In the genomic region with DNA sequence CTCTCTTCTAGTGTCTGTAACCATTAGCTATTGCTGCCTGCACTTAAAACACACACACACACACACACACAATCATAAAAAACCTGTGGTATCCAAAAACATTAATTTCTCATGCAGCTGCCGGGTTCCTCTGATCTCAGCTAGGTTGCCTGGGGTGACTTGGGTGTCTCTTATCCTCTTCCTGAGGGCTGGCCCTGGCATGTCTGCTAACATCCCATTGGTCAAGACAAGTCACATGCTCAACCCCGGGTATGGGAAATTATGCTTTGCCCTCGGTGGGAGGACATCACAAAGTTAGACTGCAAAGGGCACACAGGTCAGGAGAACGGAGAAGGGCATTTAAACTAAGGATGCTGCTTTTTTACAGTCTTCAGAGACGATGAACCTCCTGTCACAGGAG, we compare ENCODE assay signal across 9 cellular contexts. TPM values are rescaled to one million over a fixed set of nuclear protein-coding genes. Genes with fewer than 3 reads are reported as not detected.
A peak's percentile ranks its signal among the peaks of the same experiment; 100 is the strongest.
DNase-seq lines count a peak whose midpoint lies in the region; ATAC-seq, FAIRE-seq and TF ChIP-seq lines count a peak whose summit lies in the region.
"Had no signal": no experiment of that assay in that cellular context is flagged by ENCODE, and none has a peak within 500 bp of the region (broad histone marks: within the 10 kb centered on the region; RNA-seq: fewer than 3 reads in every experiment).

No MANE protein-coding gene starts in this region.

- DNase-seq in GM19239 (ENCODE audit: insufficient read length, low spot score) (peak; percentile 53), OCI-LY7 (ENCODE audit: low spot score) (peak; percentile 91), GM12878 (ENCODE audit: low read depth, low spot score) (peak; percentile 42), small intestine (peak; percentile 40), mucosa of gallbladder (ENCODE audit: low spot score) (no peak), DMS79 treated with DMSO at 0.1 percent for 48 hours (lab: John Stamatoyannopoulos, UW) (no peak)

- BruUV-seq in OCI-LY7 (replicated peaks; lab: Mats Ljungman, UMichigan): no TSS peak
- BruUV-seq in GM12878 (replicated peaks; lab: Mats Ljungman, UMichigan): no TSS peak

- H3K79me2 ChIP-seq in OCI-LY7 (ENCODE audit: insufficient read depth, low read depth, low read length) (no peaks in the 10 kb centered on the region), GM12878 (ENCODE audit: control insufficient read depth, insufficient read depth, low read length) (no peaks in the 10 kb centered on the region)

- SMC1A ChIA-PET in GM12878 (lab: Charles Lee; ENCODE audit: uncharacterized antibody, unreplicated experiment): interaction anchor here (1.0 to 3.3 kb wide), 5 partner anchors 68 to 345 kb away, joined by 4 to 14 read pairs (median 4); no protein-coding TSS in a partner anchor

- POLR2A ChIA-PET in OCI-LY7 (lab: Charles Lee) (interaction anchor here (0.6 to 0.8 kb wide), 2 partner anchors 111 to 962 kb away, joined by 3 to 4 read pairs; no protein-coding TSS in a partner anchor), GM12878 (lab: Charles Lee) (interaction anchor here (0.5 kb wide), 1 partner anchor 1218 kb away, joined by 5 read pairs; no protein-coding TSS in a partner anchor)

- no peak for TF ChIP-seq CTCF in OCI-LY7 (conservative IDR thresholded peaks at IDR 0.05; ENCODE audit: low read length)
- no peak for TF ChIP-seq CTCF in GM12878 (IDR thresholded peaks at IDR 0.05 in 2 of 3, conservative IDR thresholded peaks at IDR 0.05 in 1 of 3; ENCODE audit: control insufficient read depth in 2 of 3, extremely low read depth in 1 of 3, insufficient read depth in 1 of 3, low read depth in 3 of 3, low read length in 3 of 3)

- 0 out of 22 replicates have a peak overlapping the region, but pooled peaks of 1 of the 11 experiments have one; percentile 25 for H3K9ac ChIP-seq in BLaER1 treated with 17β-estradiol and CSF1 and Interleukin-3, amounts not matched to agents 10 nM and 100 nM
- no peak overlapping the region for H3K9ac ChIP-seq in GM12878 (ENCODE audit: control insufficient read depth, insufficient read depth, low read length)

- WGBS in GM12878 (ENCODE audit: insufficient coverage, insufficient replicate concordance, low lambda C conversion rate, missing lambda C conversion rate): 15% methylated on average over 5 of the region's 5 CpGs
- WGBS in small intestine, 3 donors: 11 to 26% (median 23%) methylated on average over 5 of the region's 5 CpGs

- no peaks in the 10 kb centered on the region for H3K9me2 ChIP-seq in OCI-LY7 (ENCODE audit: insufficient read depth, low read length)

- no peak for TF ChIP-seq EP300 in GM12878 (IDR thresholded peaks at IDR 0.05; ENCODE audit: borderline replicate concordance in 1 of 2, control insufficient read depth in 1 of 2, low read depth in 2 of 2, low read length in 2 of 2)

- H3K4me3 ChIP-seq in BLaER1 treated with 17β-estradiol and CSF1 and Interleukin-3, amounts not matched to agents 10 nM and 100 nM: no peak overlapping the region
- H3K4me3 ChIP-seq in OCI-LY7 (ENCODE audit: low read depth, low read length, poor library complexity, severe bottlenecking): peak overlapping the region; percentile 63
- H3K4me3 ChIP-seq in GM12878: no peak overlapping the region
- no peak overlapping the region for H3K4me3 ChIP-seq in small intestine (ENCODE audit: low read depth in 1 of 2, low read length in 2 of 2)

- H2AFZ ChIP-seq in OCI-LY7 (ENCODE audit: low read length): peak overlapping the region; percentile 97
- peak overlapping the region; percentile 46 for H2AFZ ChIP-seq in GM12878 (ENCODE audit: control insufficient read depth, low read depth, low read length)

- peak; percentile 93 for ATAC-seq in GM12878
- no peak for ATAC-seq in GM21723 (IDR thresholded peaks at IDR 0.05; ENCODE audit: unreplicated experiment)

- intact Hi-C loops in OCI-LY7 (cut with micrococcal nuclease; ENCODE audit: unreplicated experiment): no loop called here
- intact Hi-C loops in GM12878 (cut with micrococcal nuclease; ENCODE audit: unreplicated experiment): no loop called here

- FAIRE-seq in GM19239 (lab: Jason Lieb, UNC): no peak
- peak; percentile 49 for FAIRE-seq in GM12878 (lab: Jason Lieb, UNC)
- no peak for FAIRE-seq in small intestine (lab: Jason Lieb, UNC)

- no peaks in the 10 kb centered on the region for H4K20me1 ChIP-seq in BLaER1 treated with 17β-estradiol and CSF1 and Interleukin-3, amounts not matched to agents 10 nM and 100 nM
- no peaks in the 10 kb centered on the region for H4K20me1 ChIP-seq in OCI-LY7 (ENCODE audit: insufficient read depth, low read length)
- no peaks in the 10 kb centered on the region for H4K20me1 ChIP-seq in GM12878 (ENCODE audit: control insufficient read depth, insufficient read depth)

- no peaks in the 10 kb centered on the region for H3K36me3 ChIP-seq in BLaER1 treated with 17β-estradiol and CSF1 and Interleukin-3, amounts not matched to agents 10 nM and 100 nM
- H3K36me3 ChIP-seq in OCI-LY7 (ENCODE audit: insufficient read depth, low read length): no peaks in the 10 kb centered on the region; the same call in 1 of the 2 replicates
- no peaks in the 10 kb centered on the region for H3K36me3 ChIP-seq in GM12878 (ENCODE audit: control insufficient read depth in 2 of 2, insufficient read depth in 2 of 2, low read length in 1 of 2)
- no peaks in the 10 kb centered on the region for H3K36me3 ChIP-seq in small intestine (ENCODE audit: control insufficient read depth in 2 of 2, insufficient read depth in 2 of 2, low read length in 2 of 2)

- H3K27ac ChIP-seq in BLaER1 treated with 17β-estradiol and CSF1 and Interleukin-3, amounts not matched to agents 10 nM and 100 nM: no peak overlapping the region
- H3K27ac ChIP-seq in OCI-LY7 (ENCODE audit: low read depth, low read length, poor library complexity, severe bottlenecking): no peak overlapping the region
- no peak overlapping the region for H3K27ac ChIP-seq in GM12878 (ENCODE audit: control insufficient read depth, insufficient read depth)
- no peak overlapping the region for H3K27ac ChIP-seq in small intestine (ENCODE audit: low read depth in 1 of 2, low read length in 1 of 2)
- H3K27ac ChIP-seq: HL-60 had no signal

- no peak for TF ChIP-seq POLR2A in GM12878 (IDR thresholded peaks at IDR 0.05; ENCODE audit: low read depth, low read length)

- no peaks in the 10 kb centered on the region; a peak in 1 of 22 replicates for H3K27me3 ChIP-seq in BLaER1 treated with 17β-estradiol and CSF1 and Interleukin-3, amounts not matched to agents 10 nM and 100 nM
- H3K27me3 ChIP-seq in GM12878 (replicated peaks in 1 of 2; ENCODE audit: control insufficient read depth in 2 of 2, insufficient read depth in 2 of 2, low read length in 1 of 2): no peaks in the 10 kb centered on the region
- H3K27me3 ChIP-seq in small intestine (ENCODE audit: control insufficient read depth in 2 of 2, insufficient read depth in 2 of 2, low read length in 2 of 2): no peaks in the 10 kb centered on the region

- peak overlapping the region in 8 of 11 experiments; percentile 4 to 43 (median 31); a peak in 10 of 22 replicates for H3K4me2 ChIP-seq in BLaER1 treated with 17β-estradiol and CSF1 and Interleukin-3, amounts not matched to agents 10 nM and 100 nM
- H3K4me2 ChIP-seq in OCI-LY7 (ENCODE audit: low read length) (peak overlapping the region; percentile 70), GM12878 (ENCODE audit: control insufficient read depth, insufficient read depth) (no peak overlapping the region)

- in situ Hi-C loops in GM12878 (cut with MboI): loop anchor here (5.0 kb wide), 3 partner anchors 185 to 345 kb away; no protein-coding TSS in a partner anchor

- H3K4me1 ChIP-seq in BLaER1 treated with 17β-estradiol and CSF1 and Interleukin-3, amounts not matched to agents 10 nM and 100 nM: peaks cover 0 to 26% (median 17%) of the 10 kb centered on the region in 10 experiments; a peak in 16 of 20 replicates
- peaks cover 10% of the 10 kb centered on the region for H3K4me1 ChIP-seq in OCI-LY7 (ENCODE audit: insufficient read depth, low read length, poor library complexity, severe bottlenecking)
- H3K4me1 ChIP-seq in GM12878 (ENCODE audit: control insufficient read depth, insufficient read depth, low read length): no peaks in the 10 kb centered on the region
- no peaks in the 10 kb centered on the region for H3K4me1 ChIP-seq in small intestine (ENCODE audit: control insufficient read depth in 2 of 2, insufficient read depth in 1 of 2, low read depth in 1 of 2, low read length in 1 of 2)

- RAD21 ChIA-PET in GM12878 (lab: Charles Lee; ENCODE audit: unreplicated experiment): interaction anchor here (0.5 to 1.6 kb wide), 2 partner anchors 68 to 387 kb away, joined by 4 to 5 read pairs; no protein-coding TSS in a partner anchor

- CTCF ChIA-PET in OCI-LY7 (lab: Charles Lee; ENCODE audit: unreplicated experiment) (interaction anchor here (0.5 to 1.0 kb wide), 3 partner anchors 57 to 68 kb away, joined by 3 read pairs; no protein-coding TSS in a partner anchor), GM12878 (lab: Yijun Ruan, JAX) (interaction anchor here (1.0 to 5.4 kb wide), 5 partner anchors 11 to 259 kb away, joined by 3 to 56 read pairs (median 11); no protein-coding TSS in a partner anchor)

- no peak for TF ChIP-seq RAD21 in GM12878 (IDR thresholded peaks at IDR 0.05; ENCODE audit: insufficient read depth, low read depth, low read length)

- H3K9me3 ChIP-seq in BLaER1 treated with 17β-estradiol and CSF1 and Interleukin-3, amounts not matched to agents 10 nM and 100 nM (replicated peaks in 1 of 11): peaks cover 0 to 20% (median 14%) of the 10 kb centered on the region in 11 experiments; a peak in 18 of 22 replicates
- H3K9me3 ChIP-seq in OCI-LY7 (ENCODE audit: low read length) (no peaks in the 10 kb centered on the region; the same call in 1 of the 2 replicates), GM12878 (replicated peaks; ENCODE audit: control insufficient read depth, insufficient read depth, low read length) (no peaks in the 10 kb centered on the region; the same call in 2 of the 3 replicates), small intestine (ENCODE audit: control insufficient read depth, low read depth) (no peaks in the 10 kb centered on the region)

RNA-seq across cellular contexts. Expression of a gene that starts 55.7 kb away (rescaled TPM):
- total RNA-seq in OCI-LY7 (2014; rRNA removed; shearing (Covaris generic)): 2.1 TPM in 1 of 2 replicates, not detected in the other
- total RNA-seq in OCI-LY7 (2022): not detected in 2 replicates
- not detected in 2 replicates for total RNA-seq in GM12878 (2013; cell fraction: nucleolus; rRNA removed)
- total RNA-seq in GM12878 (2014; rRNA removed): not detected in 2 replicates
- total RNA-seq in GM12878 (2014; rRNA removed; fragmentation: Illumina TruSeq; extraction: Trizol): not detected in 2 replicates
- total RNA-seq in GM12878 (2021): 0.08 TPM in 1 of 2 replicates, not detected in the other
- not detected for polyA plus RNA-seq in GM12878 (2011; ENCODE audit: low read depth)
- polyA plus RNA-seq in GM12878 (2011; rRNA removed): not detected in 2 replicates
- not detected in 2 replicates for polyA plus RNA-seq in GM12878 (2011; cell fraction: cytosol; rRNA removed)
- not detected in 2 replicates for polyA plus RNA-seq in GM12878 (2011; cell fraction: nucleus; rRNA removed)
- polyA plus RNA-seq in GM12878 (2012): not detected in 2 replicates
- not detected in 2 replicates for polyA plus RNA-seq in GM12878 (2014; fragmentation: Illumina TruSeq; extraction: Trizol)
- not detected for polyA plus RNA-seq in GM12878 (2014; fragmentation: Nextera tagmentation; extraction: Ambion mirVana)
- not detected in 2 replicates for polyA plus RNA-seq in GM12878 (2014; rRNA removed)
- polyA plus RNA-seq in GM12878 (2016; fragmentation: Nextera tagmentation; extraction: Ambion mirVana): not detected
- not detected in 2 replicates for polyA minus RNA-seq in GM12878 (2011; rRNA and poly(A)+ RNA removed)
- polyA minus RNA-seq in GM12878 (2011; cell fraction: cytosol; rRNA and poly(A)+ RNA removed): not detected in 2 replicates
- not detected in 2 replicates for polyA minus RNA-seq in GM12878 (2011; cell fraction: nucleus; rRNA and poly(A)+ RNA removed)
- under 1 TPM in 1 of 3 donors, not detected in 2; 0.39 TPM for polyA plus RNA-seq in small intestine
- 2.1 TPM for total RNA-seq in mucosa of gallbladder

Comparison
In these comparisons a context has a peak if more than half of its experiments do, and no peak if none do; other contexts are left out.
1. DNase-seq: peak in GM19239 (single experiment), OCI-LY7 (single experiment), GM12878 (single experiment) and small intestine (single experiment); none in mucosa of gallbladder (single experiment) and DMS79 treated with DMSO at 0.1 percent for 48 hours (single experiment).